ENCODE assay signal across 9 cellular contexts in the genomic region with DNA sequence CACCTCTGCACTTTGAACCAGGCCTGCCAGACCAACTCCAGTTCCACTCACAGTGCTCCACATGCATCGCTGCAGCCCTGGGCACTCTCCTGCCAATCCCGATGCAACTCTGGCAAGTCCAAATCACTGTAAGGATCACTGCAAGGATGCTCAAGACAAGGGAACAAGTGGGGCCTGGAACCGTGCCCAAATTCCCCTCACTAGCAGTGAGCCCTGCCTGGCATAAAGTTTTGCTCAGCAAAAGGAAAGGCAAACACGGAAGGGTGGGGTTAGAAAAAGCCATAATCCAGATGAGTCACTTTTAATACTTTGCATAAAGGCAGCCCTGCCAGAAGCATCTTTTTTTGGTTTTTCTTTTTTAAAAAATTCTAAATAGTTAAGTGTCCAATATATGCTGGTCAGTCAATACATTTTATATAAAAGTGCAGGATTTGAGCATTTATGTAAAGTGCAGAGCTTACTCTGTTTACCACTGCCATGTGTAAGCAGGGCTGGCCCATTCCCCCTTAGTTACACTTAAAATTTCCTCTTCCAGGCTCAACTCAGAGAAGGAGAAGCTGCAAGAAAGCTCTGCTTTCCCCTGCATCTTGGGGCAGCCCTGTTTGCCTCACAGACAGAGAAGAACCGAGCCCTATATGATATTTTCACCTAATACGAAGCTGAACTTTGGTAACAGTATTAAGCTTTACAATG.
A peak's percentile ranks its signal among the peaks of the same experiment; 100 is the strongest.
DNase-seq lines count a peak whose midpoint lies in the region; ATAC-seq and TF ChIP-seq lines count a peak whose summit lies in the region.
"Had no signal": no experiment of that assay in that cellular context is flagged by ENCODE, and none has a peak within 500 bp of the region (broad histone marks: within the 10 kb centered on the region; RNA-seq: fewer than 3 reads in every experiment).

No MANE protein-coding gene starts in this region.

- no peak for TF ChIP-seq POLR2A in IMR-90 (IDR thresholded peaks at IDR 0.05; ENCODE audit: low read depth, low read length)

- H3K9me1 ChIP-seq in IMR-90 (ENCODE audit: insufficient read depth, low read length), result peaks cover 10% of the 10 kb centered on the region; the same call in 1 of the 2 replicates

- peak overlapping the region; percentile 17; the same call in 1 of the 2 replicates for H3K4ac ChIP-seq in IMR-90 (ENCODE audit: low read depth, low read length)

- no peak overlapping the region for H3K4me3 ChIP-seq in IMR-90 (ENCODE audit: insufficient read depth, low read depth, low read length)

- no peak overlapping the region for H4K8ac ChIP-seq in IMR-90 (ENCODE audit: low read depth in 2 of 2, low read length in 2 of 2)

- H3K56ac ChIP-seq in IMR-90 (ENCODE audit: extremely low read depth, insufficient read depth, low read length), result no peak overlapping the region

- H3K27me3 ChIP-seq in IMR-90 (ENCODE audit: control insufficient read depth, insufficient read depth, low read length), result 0 out of 2 replicates have a peak, but pooled peaks cover 2% of the 10 kb centered on the region

- H3K4me2 ChIP-seq in IMR-90 (ENCODE audit: low read depth, low read length), result no peak overlapping the region

- dilution Hi-C loops in IMR-90 (cut with HindIII; ENCODE audit: low sequenced_read_pairs, unreplicated experiment), result no loop called here

- H3K79me1 ChIP-seq in IMR-90 (ENCODE audit: low read depth in 1 of 2, low read length in 2 of 2), result no peaks in the 10 kb centered on the region

- no peak overlapping the region for H4K5ac ChIP-seq in IMR-90 (ENCODE audit: low read depth, low read length)

- no peak overlapping the region for H2BK120ac ChIP-seq in IMR-90 (ENCODE audit: low read depth, low read length)

- no peak overlapping the region for H3K18ac ChIP-seq in IMR-90 (ENCODE audit: low read depth, low read length)

- peak; percentile 83 for DNase-seq in CD1c-positive myeloid dendritic cell (ENCODE audit: extremely low spot score)
- DNase-seq in IMR-90, result peak; percentile 47
- DNase-seq in mesothelial cell of epicardium (ENCODE audit: low spot score in 2 of 2, unreplicated experiment in 2 of 2), result no peak
- DNase-seq in cerebellar cortex (ENCODE audit: low spot score), result no peak
- DNase-seq in NCI-H345 treated with DMSO at 0.1 percent for 48 hours (lab: John Stamatoyannopoulos, UW; ENCODE audit: unreplicated experiment), result no peak
- no peak for DNase-seq in GM13977 (ENCODE audit: low spot score)
- no peak for DNase-seq in NCI-H446 treated with DMSO at 0.1 percent for 48 hours (lab: John Stamatoyannopoulos, UW)

- no peak overlapping the region for H3K23ac ChIP-seq in IMR-90 (ENCODE audit: low read depth, low read length)

- TF ChIP-seq RAD21 in IMR-90 (IDR thresholded peaks at IDR 0.05; ENCODE audit: low read length), result no peak

- no peaks in the 10 kb centered on the region for H3K36me3 ChIP-seq in IMR-90 (ENCODE audit: control insufficient read depth, insufficient read depth, low read length)

- H3K4me3 Mint-ChIP-seq in brain (peak overlapping the region in 2 of 5 experiments; percentile 6 to 8), mesothelial cell of epicardium (no peak overlapping the region)
- H3K4me3 Mint-ChIP-seq: neural crest cell had no signal

- H3K27ac Mint-ChIP-seq in brain (peak overlapping the region in 4 of 5 experiments; percentile 14 to 82 (median 65)), mesothelial cell of epicardium (peak overlapping the region; percentile 88)

- ATAC-seq in IMR-90 (ENCODE audit: low read depth), result peak; percentile 61

- no peak overlapping the region for H3K27ac ChIP-seq in IMR-90 (ENCODE audit: insufficient read depth, low read length)

- H2AFZ ChIP-seq in IMR-90 (replicated peaks; ENCODE audit: low read length, poor library complexity), result peak overlapping the region; percentile 52

- peak overlapping the region; percentile 8; the same call in 1 of the 2 replicates for H2BK20ac ChIP-seq in IMR-90 (ENCODE audit: low read depth, low read length)

- H3K36me3 Mint-ChIP-seq in brain, result no peaks in the 10 kb centered on the region
- H3K36me3 Mint-ChIP-seq in mesothelial cell of epicardium, result no peaks in the 10 kb centered on the region

- no peak overlapping the region for H4K91ac ChIP-seq in IMR-90 (ENCODE audit: insufficient read depth, low read depth, low read length)

- H2BK5ac ChIP-seq in IMR-90 (ENCODE audit: low read depth, low read length, poor library complexity, severe bottlenecking), result no peak overlapping the region

- no peak overlapping the region; the same call in 1 of the 2 replicates for H2AK5ac ChIP-seq in IMR-90 (ENCODE audit: low read depth, low read length)

- POLR2A ChIA-PET in IMR-90 (lab: Charles Lee; ENCODE audit: unreplicated experiment), result no interaction called here

- BruUV-seq in IMR-90 (replicated peaks; lab: Mats Ljungman, UMichigan), result no TSS peak

- peak overlapping the region; percentile 12; the same call in 1 of the 2 replicates for H3K14ac ChIP-seq in IMR-90 (replicated peaks; ENCODE audit: low read depth, low read length)

- peaks cover 7% of the 10 kb centered on the region for H3K4me1 ChIP-seq in IMR-90 (ENCODE audit: control insufficient read depth, insufficient read depth, low read length)

- no peak overlapping the region for H2BK15ac ChIP-seq in IMR-90 (ENCODE audit: low read depth, low read length)

- H3K9me3 Mint-ChIP-seq in brain, result peaks cover 0 to 2% (median 0%) of the 10 kb centered on the region in 5 experiments
- no peaks in the 10 kb centered on the region for H3K9me3 Mint-ChIP-seq in mesothelial cell of epicardium
- H3K9me3 Mint-ChIP-seq: neural crest cell had no signal

- H2AK9ac ChIP-seq in IMR-90 (replicated peaks; ENCODE audit: low read depth, low read length, poor library complexity), result no peak overlapping the region

- no peaks in the 10 kb centered on the region for H3K9me3 ChIP-seq in IMR-90 (ENCODE audit: control insufficient read depth, insufficient read depth, low read length)

- intact Hi-C loops in IMR-90 (cut with micrococcal nuclease), result no loop called here

- in situ Hi-C loops in IMR-90 (cut with MboI; ENCODE audit: low sequenced_read_pairs), result no loop called here
- in situ Hi-C loops in GM13977 (cut with MboI; ENCODE audit: low pct_unique_long_range_greater_than_20kb, low sequenced_read_pairs, unreplicated experiment), result no loop called here

- peaks cover 38% of the 10 kb centered on the region for H3K4me1 Mint-ChIP-seq in brain
- peaks cover 66% of the 10 kb centered on the region for H3K4me1 Mint-ChIP-seq in mesothelial cell of epicardium

- TF ChIP-seq CTCF in IMR-90 (conservative IDR thresholded peaks at IDR 0.05; ENCODE audit: low read depth, low read length) (no peak), brain (conservative IDR thresholded peaks at IDR 0.05) (no peak), mesothelial cell of epicardium (IDR thresholded peaks at IDR 0.05; ENCODE audit: unreplicated experiment) (no peak), GM13977 (IDR thresholded peaks at IDR 0.05; ENCODE audit: extremely low read depth, insufficient read depth, missing control alignments) (no peak)

- H3K27me3 Mint-ChIP-seq in brain, result no peaks in the 10 kb centered on the region
- H3K27me3 Mint-ChIP-seq in mesothelial cell of epicardium (ENCODE audit: low read depth), result no peaks in the 10 kb centered on the region

- no peaks in the 10 kb centered on the region for H4K20me1 ChIP-seq in IMR-90 (ENCODE audit: insufficient read depth, low read length)

- no peak overlapping the region for H3K9ac ChIP-seq in IMR-90 (ENCODE audit: low read depth, low read length)

- WGBS in IMR-90 (ENCODE audit: extremely low coverage in 2 of 2, insufficient read length in 1 of 2), 2 experiments, result 100% methylated on average over 1 of the region's 6 CpGs; no CpG with 5 or more reads in 1 of the 2 experiments

- CTCF ChIA-PET in IMR-90 (lab: Yijun Ruan, JAX), result no interaction called here

TF ChIP-seq in IMR-90, 13 proteins besides CTCF, POLR2A, EP300 and RAD21:
- peak; percentile 17; the same call in 1 of the 2 replicates for TF ChIP-seq MAFK (IDR thresholded peaks at IDR 0.05; ENCODE audit: low read depth, low read length)
- TF ChIP-seq, protein P1, sequence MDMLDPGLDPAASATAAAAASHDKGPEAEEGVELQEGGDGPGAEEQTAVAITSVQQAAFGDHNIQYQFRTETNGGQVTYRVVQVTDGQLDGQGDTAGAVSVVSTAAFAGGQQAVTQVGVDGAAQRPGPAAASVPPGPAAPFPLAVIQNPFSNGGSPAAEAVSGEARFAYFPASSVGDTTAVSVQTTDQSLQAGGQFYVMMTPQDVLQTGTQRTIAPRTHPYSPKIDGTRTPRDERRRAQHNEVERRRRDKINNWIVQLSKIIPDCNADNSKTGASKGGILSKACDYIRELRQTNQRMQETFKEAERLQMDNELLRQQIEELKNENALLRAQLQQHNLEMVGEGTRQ (IDR thresholded peaks at IDR 0.05; ENCODE audit: low read depth, low read length), result no peak

Comparison
In these comparisons a context has a peak if more than half of its experiments do, and no peak if none do; other contexts are left out.
1. DNase-seq: peak in CD1c-positive myeloid dendritic cell (single experiment) and IMR-90 (single experiment); none in mesothelial cell of epicardium (0 of 2), cerebellar cortex (single experiment), NCI-H345 treated with DMSO at 0.1 percent for 48 hours (single experiment), GM13977 (single experiment) and NCI-H446 treated with DMSO at 0.1 percent for 48 hours (single experiment).